In the genomic region with DNA sequence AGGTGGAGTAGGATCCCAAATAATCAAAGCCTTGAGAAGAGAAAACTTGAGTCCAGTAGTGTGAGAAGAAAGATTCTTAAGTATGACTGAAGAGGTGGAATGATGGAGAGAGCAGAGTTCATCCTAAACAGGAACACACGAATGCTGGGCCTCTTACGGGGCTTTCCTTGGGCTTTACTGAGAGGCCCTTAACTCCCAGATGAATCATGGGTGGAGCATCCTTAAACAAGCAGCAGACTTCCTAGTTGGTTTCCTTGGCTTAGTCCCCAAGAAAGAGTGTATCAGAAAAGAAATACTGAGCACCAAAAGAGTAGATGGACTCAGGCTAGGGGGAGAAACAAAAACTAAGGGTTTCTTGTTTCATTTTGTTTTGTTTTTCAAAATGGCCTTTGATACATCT, we compare ENCODE assay signal across 14 cellular contexts.
DNase-seq lines count a peak whose midpoint lies in the region; ATAC-seq and TF ChIP-seq lines count a peak whose summit lies in the region.
"Had no signal": no experiment of that assay in that cellular context is flagged by ENCODE, and none has a peak within 500 bp of the region (broad histone marks: within the 10 kb centered on the region; RNA-seq: fewer than 3 reads in every experiment).

No MANE protein-coding gene starts in this region.

- H3K9me3 Mint-ChIP-seq in stimulated activated naive B cell treated with anti-CD40 and anti-IgM and Interleukin-4, amounts not matched to agents 10 μg/mL and 1 μg/mL and 100 μg/mL, for 72 hours, result peaks cover 0 to 1% of the 10 kb centered on the region in 2 donors
- H3K9me3 Mint-ChIP-seq: activated CD4-positive, alpha-beta memory T cell treated with anti-CD3 and anti-CD28 coated beads, Interleukin-2, amount 10 ng/mL, durations not matched to agents 7 days and 5 days; activated naive CD4-positive, alpha-beta T cell treated with anti-CD3 and anti-CD28 coated beads, Interleukin-2, amount 50 U/mL, for 72 hours; naive B cell had no signal

- H3K9me3 ChIP-seq in adipocyte (ENCODE audit: control insufficient read depth, low read length) (no peaks in the 10 kb centered on the region), parathyroid adenoma (ENCODE audit: control insufficient read depth, low read length) (no peaks in the 10 kb centered on the region)
- H3K9me3 ChIP-seq: BLaER1 had no signal

- no peaks in the 10 kb centered on the region for H3K27me3 Mint-ChIP-seq in stimulated activated naive B cell treated with anti-CD40 and anti-IgM and Interleukin-4, amounts not matched to agents 10 μg/mL and 1 μg/mL and 100 μg/mL, for 72 hours
- H3K27me3 Mint-ChIP-seq: activated CD4-positive, alpha-beta memory T cell treated with anti-CD3 and anti-CD28 coated beads, Interleukin-2, amount 10 ng/mL, durations not matched to agents 7 days and 5 days; naive B cell had no signal

- no peak for TF ChIP-seq CTCF in parathyroid adenoma (IDR thresholded peaks at IDR 0.05)

- DNase-seq in AG08395 (ENCODE audit: low spot score) (peak; percentile 78), adipocyte (ENCODE audit: low read depth) (peak; percentile 90), fibroblast of peridontal ligament (ENCODE audit: extremely low read depth) (peak; percentile 91)
- DNase-seq in stimulated activated naive B cell treated with anti-CD40 and anti-IgM and Interleukin-4, amounts not matched to agents 10 μg/mL and 1 μg/mL and 100 μg/mL, for 72 hours, result no peak
- no peak for DNase-seq in activated CD4-positive, alpha-beta T cell treated with anti-CD3 and anti-CD28 coated beads, Interleukin-2, amount 50 U/mL, for 48 hours
- DNase-seq in activated CD4-positive, alpha-beta T cell treated with anti-CD3 and anti-CD28 coated beads, Interleukin-2, amount 50 U/mL, for 1 hour, result no peak
- DNase-seq: activated CD4-positive, alpha-beta memory T cell treated with anti-CD3 and anti-CD28 coated beads, Interleukin-2, amount 10 ng/mL, durations not matched to agents 7 days and 5 days; Kasumi-1; naive B cell; NCI-H510A had no signal

- no peaks in the 10 kb centered on the region for H3K4me1 Mint-ChIP-seq in stimulated activated naive B cell treated with anti-CD40 and anti-IgM and Interleukin-4, amounts not matched to agents 10 μg/mL and 1 μg/mL and 100 μg/mL, for 72 hours
- H3K4me1 Mint-ChIP-seq: activated CD4-positive, alpha-beta memory T cell treated with anti-CD3 and anti-CD28 coated beads, Interleukin-2, amount 10 ng/mL, durations not matched to agents 7 days and 5 days; naive B cell had no signal

- no peaks in the 10 kb centered on the region for H3K27me3 ChIP-seq in adipocyte (replicated peaks; ENCODE audit: control insufficient read depth, insufficient read depth, low read length)
- H3K27me3 ChIP-seq in parathyroid adenoma (ENCODE audit: control insufficient read depth, insufficient read depth, low read length), result no peaks in the 10 kb centered on the region
- H3K27me3 ChIP-seq: BLaER1 had no signal

- peaks cover 4% of the 10 kb centered on the region for H3K79me2 ChIP-seq in parathyroid adenoma

- H3K27ac ChIP-seq in parathyroid adenoma, result peak overlapping the region; percentile 96
- H3K27ac ChIP-seq: BLaER1 had no signal

- H3K36me3 Mint-ChIP-seq in stimulated activated naive B cell treated with anti-CD40 and anti-IgM and Interleukin-4, amounts not matched to agents 10 μg/mL and 1 μg/mL and 100 μg/mL, for 72 hours, result peaks cover 17 to 38% of the 10 kb centered on the region in 2 donors

- H3K4me2 ChIP-seq in parathyroid adenoma (ENCODE audit: low read length), result no peak overlapping the region
- H3K4me2 ChIP-seq: BLaER1 had no signal

- peaks cover 24% of the 10 kb centered on the region for H3K36me3 ChIP-seq in adipocyte (ENCODE audit: control insufficient read depth, insufficient read depth, low read length, severe bottlenecking)
- no peaks in the 10 kb centered on the region for H3K36me3 ChIP-seq in parathyroid adenoma (ENCODE audit: control insufficient read depth, insufficient read depth, low read length)

- ATAC-seq in stimulated activated naive B cell treated with anti-CD40 and anti-IgM and Interleukin-4, amounts not matched to agents 10 μg/mL and 1 μg/mL and 100 μg/mL, for 72 hours (replicated peaks), result no peak
- ATAC-seq in GM18868 (IDR thresholded peaks at IDR 0.05; ENCODE audit: unreplicated experiment), result no peak
- ATAC-seq: activated naive CD4-positive, alpha-beta T cell treated with anti-CD3 and anti-CD28 coated beads, Interleukin-2, amount 50 U/mL, for 72 hours had no signal

- no peak overlapping the region for H3K27ac Mint-ChIP-seq in stimulated activated naive B cell treated with anti-CD40 and anti-IgM and Interleukin-4, amounts not matched to agents 10 μg/mL and 1 μg/mL and 100 μg/mL, for 72 hours
- H3K27ac Mint-ChIP-seq: activated CD4-positive, alpha-beta memory T cell treated with anti-CD3 and anti-CD28 coated beads, Interleukin-2, amount 10 ng/mL, durations not matched to agents 7 days and 5 days; activated naive CD4-positive, alpha-beta T cell treated with anti-CD3 and anti-CD28 coated beads, Interleukin-2, amount 50 U/mL, for 72 hours; naive B cell had no signal

- H3K9ac ChIP-seq in adipocyte (ENCODE audit: low read length) (no peak overlapping the region), parathyroid adenoma (no peak overlapping the region)
- H3K9ac ChIP-seq: BLaER1 had no signal

- peak overlapping the region; percentile 40 for H3K4me3 ChIP-seq in adipocyte (ENCODE audit: low read length)
- no peak overlapping the region for H3K4me3 ChIP-seq in parathyroid adenoma (ENCODE audit: low read depth, low read length)
- H3K4me3 ChIP-seq: BLaER1 had no signal

- H3K4me1 ChIP-seq in adipocyte (ENCODE audit: control insufficient read depth, insufficient read depth, low read length) (peaks cover 41% of the 10 kb centered on the region), parathyroid adenoma (peaks cover 35% of the 10 kb centered on the region)
- H3K4me1 ChIP-seq: BLaER1 had no signal

- H2AFZ ChIP-seq in parathyroid adenoma, result no peak overlapping the region

- H3K4me3 Mint-ChIP-seq in stimulated activated naive B cell treated with anti-CD40 and anti-IgM and Interleukin-4, amounts not matched to agents 10 μg/mL and 1 μg/mL and 100 μg/mL, for 72 hours, result no peak overlapping the region
- H3K4me3 Mint-ChIP-seq: activated CD4-positive, alpha-beta memory T cell treated with anti-CD3 and anti-CD28 coated beads, Interleukin-2, amount 10 ng/mL, durations not matched to agents 7 days and 5 days; naive B cell had no signal

Comparison
In these comparisons a context has a peak if more than half of its experiments do, and no peak if none do; other contexts are left out.
1. DNase-seq: peak in AG08395 (single experiment), adipocyte (single experiment) and fibroblast of peridontal ligament (single experiment); none in stimulated activated naive B cell treated with anti-CD40 and anti-IgM and Interleukin-4, amounts not matched to agents 10 μg/mL and 1 μg/mL and 100 μg/mL, for 72 hours (single experiment), activated CD4-positive, alpha-beta T cell treated with anti-CD3 and anti-CD28 coated beads, Interleukin-2, amount 50 U/mL, for 48 hours (0 of 2) and activated CD4-positive, alpha-beta T cell treated with anti-CD3 and anti-CD28 coated beads, Interleukin-2, amount 50 U/mL, for 1 hour (single experiment).